20 cellular contexts compared by ENCODE assay signal in the genomic region with DNA sequence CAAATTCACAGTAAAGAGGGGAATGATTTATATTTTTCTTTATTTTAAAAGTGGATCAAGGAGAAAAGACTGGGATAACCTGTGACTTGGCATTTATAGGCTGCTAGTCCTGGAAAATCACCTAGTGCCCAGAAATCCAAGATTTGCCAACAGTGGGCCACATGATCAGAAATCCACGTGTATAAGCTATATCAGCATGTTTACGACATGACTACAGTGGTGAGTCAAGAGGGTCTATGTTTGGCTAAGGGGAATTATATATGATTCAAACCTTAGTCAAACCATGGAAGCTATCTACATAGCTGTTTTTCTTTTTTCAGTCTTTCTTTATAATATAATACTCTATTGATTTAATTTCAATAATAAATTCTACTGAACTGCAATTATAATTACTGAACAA. TPM values are rescaled to one million over a fixed set of nuclear protein-coding genes. Genes with fewer than 3 reads are reported as not detected.
A peak's percentile ranks its signal among the peaks of the same experiment; 100 is the strongest.
DNase-seq lines count a peak whose midpoint lies in the region; ATAC-seq lines count a peak whose summit lies in the region.
"Had no signal": no experiment of that assay in that cellular context is flagged by ENCODE, and none has a peak within 500 bp of the region (broad histone marks: within the 10 kb centered on the region; RNA-seq: fewer than 3 reads in every experiment).

No MANE protein-coding gene starts in this region.

- no peak overlapping the region for H3K4me3 Mint-ChIP-seq in activated CD8-positive, alpha-beta memory T cell treated with anti-CD3 and anti-CD28 coated beads, Interleukin-2, amount 10 ng/mL, durations not matched to agents 7 days and 5 days
- H3K4me3 Mint-ChIP-seq: activated CD4-positive, alpha-beta T cell treated with anti-CD3 and anti-CD28 coated beads, Interleukin-2, amount 10 ng/mL, durations not matched to agents 24 days and 14 days; activated T-cell treated with anti-CD3 and anti-CD28 coated beads, Interleukin-2, amount 50 U/mL, for 4 hours; CD4-positive, alpha-beta memory T cell; mesothelial cell of epicardium had no signal

- H3K4me3 ChIP-seq in skeletal muscle cell (ENCODE audit: low read depth, low read length): no peak overlapping the region
- H3K4me3 ChIP-seq: gastroesophageal sphincter, spleen had no signal

- no peak overlapping the region for H3K27ac ChIP-seq in epithelial cell of prostate
- H3K27ac ChIP-seq: spleen had no signal

- H3K4me1 Mint-ChIP-seq in activated CD8-positive, alpha-beta memory T cell treated with anti-CD3 and anti-CD28 coated beads, Interleukin-2, amount 10 ng/mL, durations not matched to agents 7 days and 5 days: no peaks in the 10 kb centered on the region
- H3K4me1 Mint-ChIP-seq: activated CD4-positive, alpha-beta T cell treated with anti-CD3 and anti-CD28 coated beads, Interleukin-2, amount 10 ng/mL, durations not matched to agents 24 days and 14 days had no signal

- H3K9me3 Mint-ChIP-seq in activated CD8-positive, alpha-beta memory T cell treated with anti-CD3 and anti-CD28 coated beads, Interleukin-2, amount 10 ng/mL, durations not matched to agents 7 days and 5 days (ENCODE audit: low read depth): no peaks in the 10 kb centered on the region
- H3K9me3 Mint-ChIP-seq: activated T-cell treated with anti-CD3 and anti-CD28 coated beads, Interleukin-2, amount 50 U/mL, for 4 hours had no signal

- no peak overlapping the region for H3K27ac Mint-ChIP-seq in activated CD8-positive, alpha-beta memory T cell treated with anti-CD3 and anti-CD28 coated beads, Interleukin-2, amount 10 ng/mL, durations not matched to agents 7 days and 5 days
- H3K27ac Mint-ChIP-seq: activated CD4-positive, alpha-beta T cell treated with anti-CD3 and anti-CD28 coated beads, Interleukin-2, amount 10 ng/mL, durations not matched to agents 24 days and 14 days had no signal

- DNase-seq in GM03348 (ENCODE audit: low spot score) (peak; percentile 14), RKO (ENCODE audit: low spot score) (peak; percentile 85), epithelial cell of prostate (ENCODE audit: low read depth, low spot score) (peak; percentile 57), skeletal muscle cell (ENCODE audit: low read depth) (peak; percentile 54), OCI-M2 (lab: John Stamatoyannopoulos, UW; ENCODE audit: unreplicated experiment) (no peak)
- DNase-seq in activated CD8-positive, alpha-beta memory T cell treated with anti-CD3 and anti-CD28 coated beads, Interleukin-2, amount 10 ng/mL, durations not matched to agents 7 days and 5 days: no peak
- no peak for DNase-seq in activated CD4-positive, alpha-beta T cell treated with anti-CD3 and anti-CD28 coated beads for 1 hour
- DNase-seq: activated CD4-positive, alpha-beta T cell treated with anti-CD3 and anti-CD28 coated beads, Interleukin-2, amount 10 ng/mL, durations not matched to agents 24 days and 14 days; activated T-cell treated with anti-CD3 and anti-CD28 coated beads, Interleukin-2, amount 50 U/mL, for 4 hours; amygdala; CD4-positive, alpha-beta memory T cell; MV-4-11; NCI-H2107; NCI-H82; occipital lobe; spleen; T-helper 9 cell had no signal

- CTCF ChIA-PET in activated CD8-positive, alpha-beta memory T cell treated with anti-CD3 and anti-CD28 coated beads, Interleukin-2, amount 10 ng/mL, durations not matched to agents 7 days and 5 days (lab: Charles Lee): no interaction called here

- peaks cover 65% of the 10 kb centered on the region for H3K36me3 Mint-ChIP-seq in activated CD8-positive, alpha-beta memory T cell treated with anti-CD3 and anti-CD28 coated beads, Interleukin-2, amount 10 ng/mL, durations not matched to agents 7 days and 5 days

- no peak for ATAC-seq in activated CD8-positive, alpha-beta memory T cell treated with anti-CD3 and anti-CD28 coated beads, Interleukin-2, amount 10 ng/mL, durations not matched to agents 7 days and 5 days
- ATAC-seq: gastroesophageal sphincter, Right ventricle myocardium inferior had no signal

- no peaks in the 10 kb centered on the region for H3K27me3 Mint-ChIP-seq in activated CD8-positive, alpha-beta memory T cell treated with anti-CD3 and anti-CD28 coated beads, Interleukin-2, amount 10 ng/mL, durations not matched to agents 7 days and 5 days
- H3K27me3 Mint-ChIP-seq: activated CD4-positive, alpha-beta T cell treated with anti-CD3 and anti-CD28 coated beads, Interleukin-2, amount 10 ng/mL, durations not matched to agents 24 days and 14 days; CD4-positive, alpha-beta memory T cell had no signal

RNA-seq across cellular contexts. Expression of a gene that starts 14.3 kb away (rescaled TPM):
- total RNA-seq in activated CD8-positive, alpha-beta memory T cell treated with anti-CD3 and anti-CD28 coated beads, Interleukin-2, amount 10 ng/mL, durations not matched to agents 7 days and 5 days: 10 to 100 TPM; 10.1 to 12.9 TPM

Comparison
In these comparisons a context has a peak if more than half of its experiments do, and no peak if none do; other contexts are left out.
1. DNase-seq: peak in GM03348 (single experiment), RKO (single experiment), epithelial cell of prostate (single experiment) and skeletal muscle cell (single experiment); none in activated CD8-positive, alpha-beta memory T cell treated with anti-CD3 and anti-CD28 coated beads, Interleukin-2, amount 10 ng/mL, durations not matched to agents 7 days and 5 days (single experiment), activated CD4-positive, alpha-beta T cell treated with anti-CD3 and anti-CD28 coated beads for 1 hour (single experiment) and OCI-M2 (single experiment).